12 cellular contexts compared by ENCODE assay signal in genomic region chr17:28345420-28346198, GRCh38. TPM values are rescaled to one million over a fixed set of nuclear protein-coding genes. Genes with fewer than 3 reads are reported as not detected.
DNase-seq lines count a peak whose midpoint lies in the region; ATAC-seq and TF ChIP-seq lines count a peak whose summit lies in the region.
"Had no signal": no experiment of that assay in that cellular context is flagged by ENCODE, and none has a peak within 500 bp of the region (broad histone marks: within the 10 kb centered on the region; RNA-seq: fewer than 3 reads in every experiment).

No MANE protein-coding gene starts in this region.

- intact Hi-C loops in right cardiac atrium (cut with DNase I): no loop called here
- intact Hi-C loops in stomach (cut with DNase I; ENCODE audit: low total_unique reads): no loop called here

- no peak for TF ChIP-seq CTCF in stomach (IDR thresholded peaks at IDR 0.05)

- H3K36me3 ChIP-seq in stomach: peaks cover 83 to 100% (median 99%) of the 10 kb centered on the region in 4 donors

- no peaks in the 10 kb centered on the region for H3K9me3 ChIP-seq in right cardiac atrium (ENCODE audit: control insufficient read depth, low read length)
- no peaks in the 10 kb centered on the region for H3K9me3 ChIP-seq in stomach

- no peak for TF ChIP-seq POLR2A in stomach (IDR thresholded peaks at IDR 0.05)

- no peaks in the 10 kb centered on the region for H3K27me3 ChIP-seq in right cardiac atrium (ENCODE audit: control insufficient read depth, insufficient read depth)
- H3K27me3 ChIP-seq in stomach: no peaks in the 10 kb centered on the region

- H3K27ac ChIP-seq in right cardiac atrium (ENCODE audit: low read length) (peak overlapping the region; percentile 5), stomach (peak overlapping the region; percentile 20 to 83 (median 74))

- H3K4me1 ChIP-seq in right cardiac atrium (ENCODE audit: control insufficient read depth, insufficient read depth, low read length) (peaks cover 2% of the 10 kb centered on the region), stomach (peaks cover 38 to 43% (median 41%) of the 10 kb centered on the region in 4 donors)

- peak; percentile 9 to 49 for ATAC-seq in right cardiac atrium
- ATAC-seq in GM19452 (IDR thresholded peaks at IDR 0.05; ENCODE audit: unreplicated experiment): no peak
- no peak for ATAC-seq in HG03139 (IDR thresholded peaks at IDR 0.05; ENCODE audit: unreplicated experiment)

- peak; percentile 13 for DNase-seq in NCI-H510A (lab: John Stamatoyannopoulos, UW)
- no peak for DNase-seq in NCI-H510A treated with DMSO at 0.1 percent for 48 hours (lab: John Stamatoyannopoulos, UW)
- DNase-seq in amniotic epithelial cell (ENCODE audit: low read depth): peak; percentile 37
- DNase-seq in right cardiac atrium: peak in 1 of 3 donors; percentile 58
- peak; percentile 47 for DNase-seq in stomach
- DNase-seq in C1 segment of cervical spinal cord (lab: John Stamatoyannopoulos, UW): no peak
- DNase-seq: Kasumi-1 had no signal

- TF ChIP-seq EP300 in stomach (IDR thresholded peaks at IDR 0.05): no peak

- WGBS in right cardiac atrium: 50% methylated on average over 13 of the region's 13 CpGs
- WGBS in stomach, 5 donors: 33 to 64% (median 43%) methylated on average over 13 of the region's 13 CpGs

- H3K4me3 ChIP-seq in right cardiac atrium (ENCODE audit: low read length) (no peak overlapping the region), stomach (no peak overlapping the region)

RNA-seq across cellular contexts. Expression of gene TNFAIP1, which starts 10.0 kb away (rescaled TPM):
- total RNA-seq in right cardiac atrium (10 to 100 TPM; 33.3 to 72.3 (median 34.7) TPM), stomach (10 to 100 TPM in 3 of 5 donors, 1 to 10 TPM in 2; 1.7 to 50.4 (median 19.3) TPM)
- polyA plus RNA-seq in right cardiac atrium (20.1 TPM), stomach (10 to 100 TPM; 12.7 to 25.4 (median 21.4) TPM)

RNA-seq across cellular contexts. Expression of gene IFT20, which starts 10.3 kb away (rescaled TPM):
- total RNA-seq in right cardiac atrium: 10 to 100 TPM; 20.6 to 22.8 (median 21.3) TPM
- 27.0 TPM for polyA plus RNA-seq in right cardiac atrium
- 10 to 100 TPM; 24.9 to 52.2 (median 47.3) TPM for total RNA-seq in stomach
- polyA plus RNA-seq in stomach: 10 to 100 TPM; 75.9 to 95.6 (median 94.9) TPM

RNA-seq across cellular contexts. Expression of gene POLDIP2, which starts 11.7 kb away (rescaled TPM):
- total RNA-seq in right cardiac atrium (10 to 100 TPM; 97.1 to 99.8 (median 98.6) TPM), stomach (100 to 1,000 TPM in 1 of 5 donors, 10 to 100 TPM in 4; 41.9 to 118 (median 57.6) TPM)
- polyA plus RNA-seq in right cardiac atrium (95.6 TPM), stomach (10 to 100 TPM; 44.2 to 69.2 (median 63.8) TPM)

RNA-seq across cellular contexts. Expression of gene SEBOX, which starts 19.4 kb away (rescaled TPM):
- not detected for total RNA-seq in right cardiac atrium
- not detected for polyA plus RNA-seq in right cardiac atrium
- not detected for total RNA-seq in stomach
- not detected for polyA plus RNA-seq in stomach
- total RNA-seq: activated T-helper 1 cell treated with anti-CD3 and anti-CD28 coated beads, Interleukin-12 subunit alpha, Interleukin-12 subunit beta, Interleukin-2, Interleukin-4 antibody, amounts not matched to agents 30 ng/mL and 10 ng/mL and 1 ng/mL, durations not matched to agents 14 hours and 24 hours and 36 hours; dermis microvascular lymphatic vessel endothelial cell; urinary bladder had no signal
- polyA plus RNA-seq: urinary bladder had no signal

RNA-seq across cellular contexts. Expression of gene VTN, which starts 24.5 kb away (rescaled TPM):
- total RNA-seq in right cardiac atrium (10 to 100 TPM in 1 of 4 donors, 1 to 10 TPM in 3; 3.8 to 10.5 (median 4.1) TPM), stomach (1 to 10 TPM in 1 of 5 donors, under 1 TPM in 1, not detected in 3; 0.72 to 2.9 TPM)
- polyA plus RNA-seq in right cardiac atrium (3.8 TPM), stomach (1 to 10 TPM in 2 of 3 donors, under 1 TPM in 1; 0.90 to 2.3 (median 1.1) TPM)

Comparison
In these comparisons a context has a peak if more than half of its experiments do, and no peak if none do; other contexts are left out.
1. DNase-seq: peak in NCI-H510A (single experiment), amniotic epithelial cell (single experiment) and stomach (single experiment); none in NCI-H510A treated with DMSO at 0.1 percent for 48 hours (single experiment) and C1 segment of cervical spinal cord (0 of 14).
2. ATAC-seq: peak in right cardiac atrium (2 of 2); none in GM19452 (single experiment) and HG03139 (single experiment).